Comparison of ENCODE assay signal across 1 cellular context in the genomic region with DNA sequence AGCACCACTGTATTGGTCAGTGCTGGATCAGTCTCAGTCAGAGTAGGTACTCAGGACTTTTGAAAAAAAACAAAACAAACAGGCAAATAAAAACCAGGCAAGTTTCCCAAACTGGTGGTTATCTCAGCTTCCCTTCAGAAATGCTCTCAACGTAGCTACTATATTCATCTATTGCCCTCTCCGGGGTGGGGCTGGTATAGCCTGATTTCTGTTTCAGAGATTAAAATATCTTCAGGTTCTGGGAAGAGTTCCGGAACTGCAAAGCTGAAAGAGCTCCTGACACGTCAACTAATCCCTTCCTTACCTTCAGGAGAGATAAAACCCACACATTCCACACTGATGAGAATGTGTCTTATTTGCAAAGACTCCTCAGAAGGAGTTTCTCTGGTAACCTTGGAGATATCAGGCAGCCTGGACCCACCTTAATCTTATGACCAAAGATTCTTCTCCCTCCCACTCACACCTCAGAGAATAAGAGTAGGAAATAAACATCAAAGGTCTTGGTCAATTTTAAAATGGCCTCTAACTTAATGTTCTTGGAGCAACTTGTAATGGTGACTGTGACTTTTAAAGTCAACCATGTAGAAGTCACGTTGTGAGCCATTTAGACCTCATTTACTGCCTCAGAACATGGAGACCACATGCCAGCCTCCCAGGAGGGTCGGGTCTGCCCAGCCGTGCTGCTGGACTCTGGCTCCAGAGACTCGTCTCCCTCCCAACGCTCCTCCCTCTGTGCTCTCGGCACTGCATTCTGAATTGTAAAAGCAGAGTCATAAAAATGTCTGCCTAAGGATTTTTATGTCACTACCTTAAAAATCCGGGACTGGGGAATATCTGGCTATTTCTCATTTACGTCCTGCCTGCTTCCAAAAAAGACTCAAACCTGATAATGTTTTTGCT.
TF ChIP-seq lines count a peak whose summit lies in the region.

No MANE protein-coding gene starts in this region.

TF ChIP-seq in K562, 482 proteins besides CTCF, POLR2A, EP300 and RAD21 (continued from another document and continues in another):
- TF ChIP-seq CBFA2T2 (conservative IDR thresholded peaks at IDR 0.05), result peak; percentile 90
- no peak for TF ChIP-seq MYC (IDR thresholded peaks at IDR 0.05; ENCODE audit: low read depth, low read length)
- no peak for TF ChIP-seq MYC (CRISPR knock-in tag; IDR thresholded peaks at IDR 0.05; ENCODE audit: borderline replicate concordance, low read depth)
- peak; percentile 77 for TF ChIP-seq BRD9 (IDR thresholded peaks at IDR 0.05; ENCODE audit: low read depth, partially characterized antibody)
- no peak for TF ChIP-seq SP2 (IDR thresholded peaks at IDR 0.05; ENCODE audit: extremely low read depth, low read depth, low read length, poor library complexity, severe bottlenecking)
- TF ChIP-seq NONO (IDR thresholded peaks at IDR 0.05; ENCODE audit: low read depth in 2 of 2, low read length in 1 of 2), result peak in 1 of 2 experiments; percentile 47; a peak in 1 of 4 replicates
- 0 out of 2 replicates have a peak, but pooled peaks have one; percentile 16 for TF ChIP-seq RB1 (IDR thresholded peaks at IDR 0.05; ENCODE audit: low read depth)
- peak; percentile 80 for TF ChIP-seq SMAD4 (CRISPR knock-in tag; conservative IDR thresholded peaks at IDR 0.05)
- peak; percentile 53; the same call in 1 of the 2 replicates for TF ChIP-seq TOE1 (IDR thresholded peaks at IDR 0.05; ENCODE audit: borderline replicate concordance)
- TF ChIP-seq TOE1 (CRISPR knock-in tag; IDR thresholded peaks at IDR 0.05; ENCODE audit: borderline replicate concordance, low read depth), result no peak
- 0 out of 2 replicates have a peak, but pooled peaks have one; percentile 46 for TF ChIP-seq ERF (CRISPR knock-in tag; IDR thresholded peaks at IDR 0.05)
- no peak for TF ChIP-seq PHB (CRISPR knock-in tag; IDR thresholded peaks at IDR 0.05)
- TF ChIP-seq ZEB2 (IDR thresholded peaks at IDR 0.05), result peak; percentile 99
- no peak for TF ChIP-seq NR2F6 (CRISPR knock-in tag; IDR thresholded peaks at IDR 0.05)
- peak; percentile 57; the same call in 1 of the 2 replicates for TF ChIP-seq KLF16 (IDR thresholded peaks at IDR 0.05)
- peak; percentile 95 for TF ChIP-seq CBFA2T3 (IDR thresholded peaks at IDR 0.05)
- TF ChIP-seq ZC3H11A (IDR thresholded peaks at IDR 0.05; ENCODE audit: low read depth, low read length), result 0 out of 2 replicates have a peak, but pooled peaks have one; percentile 80
- TF ChIP-seq ZNF347 (CRISPR knock-in tag; IDR thresholded peaks at IDR 0.05; ENCODE audit: low read depth), result no peak
- peak; percentile 79; the same call in 1 of the 2 replicates for TF ChIP-seq SMARCC2 (IDR thresholded peaks at IDR 0.05; ENCODE audit: low read depth)
- 0 out of 2 replicates have a peak, but pooled peaks have one; percentile 76 for TF ChIP-seq HDAC8 (tag; IDR thresholded peaks at IDR 0.05)
- no peak for TF ChIP-seq TFAM (CRISPR knock-in tag; conservative IDR thresholded peaks at IDR 0.05)
- peak; percentile 87 for TF ChIP-seq ETV1 (tag; conservative IDR thresholded peaks at IDR 0.05; ENCODE audit: low read depth)
- no peak for TF ChIP-seq HNRNPLL (IDR thresholded peaks at IDR 0.05; ENCODE audit: low read depth, low read length, poor library complexity, severe bottlenecking)
- peak; percentile 100 for TF ChIP-seq CTBP1 (IDR thresholded peaks at IDR 0.05; ENCODE audit: borderline replicate concordance)
- TF ChIP-seq, protein P1, sequence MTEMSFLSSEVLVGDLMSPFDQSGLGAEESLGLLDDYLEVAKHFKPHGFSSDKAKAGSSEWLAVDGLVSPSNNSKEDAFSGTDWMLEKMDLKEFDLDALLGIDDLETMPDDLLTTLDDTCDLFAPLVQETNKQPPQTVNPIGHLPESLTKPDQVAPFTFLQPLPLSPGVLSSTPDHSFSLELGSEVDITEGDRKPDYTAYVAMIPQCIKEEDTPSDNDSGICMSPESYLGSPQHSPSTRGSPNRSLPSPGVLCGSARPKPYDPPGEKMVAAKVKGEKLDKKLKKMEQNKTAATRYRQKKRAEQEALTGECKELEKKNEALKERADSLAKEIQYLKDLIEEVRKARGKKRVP (CRISPR knock-in tag; IDR thresholded peaks at IDR 0.05), result no peak; the same call in 1 of the 2 replicates
- TF ChIP-seq DPF2 (IDR thresholded peaks at IDR 0.05), result peak; percentile 90
- TF ChIP-seq CBX5 (IDR thresholded peaks at IDR 0.05; ENCODE audit: borderline replicate concordance, low read depth), result no peak
- TF ChIP-seq RBBP5 (IDR thresholded peaks at IDR 0.05; ENCODE audit: borderline replicate concordance, insufficient read depth, low read length, poor library complexity, severe bottlenecking), result no peak
- peak; percentile 76 for TF ChIP-seq ELF1 (tag; IDR thresholded peaks at IDR 0.05)
- TF ChIP-seq ZKSCAN8 (CRISPR knock-in tag; IDR thresholded peaks at IDR 0.05), result 0 out of 2 replicates have a peak, but pooled peaks have one; percentile 49
- TF ChIP-seq KDM1A (IDR thresholded peaks at IDR 0.05), result peak; percentile 98
- TF ChIP-seq IFI16 (CRISPR knock-in tag; IDR thresholded peaks at IDR 0.05), result 0 out of 2 replicates have a peak, but pooled peaks have one; percentile 32
- peak; percentile 80 to 96; a peak in 3 of 4 replicates for TF ChIP-seq TBL1XR1 (IDR thresholded peaks at IDR 0.05; ENCODE audit: low read length in 2 of 2)
- TF ChIP-seq ZBTB7A (IDR thresholded peaks at IDR 0.05; ENCODE audit: borderline replicate concordance, control insufficient read depth, low read depth, low read length), result no peak; the same call in 1 of the 2 replicates
- no peak for TF ChIP-seq SMAD2 (IDR thresholded peaks at IDR 0.05; ENCODE audit: low read depth, low read length)
- no peak for TF ChIP-seq ZNF668 (CRISPR knock-in tag; IDR thresholded peaks at IDR 0.05)
- TF ChIP-seq ADNP (tag; IDR thresholded peaks at IDR 0.05), result 0 out of 2 replicates have a peak, but pooled peaks have one; percentile 43
- peak; percentile 86; the same call in 1 of the 2 replicates for TF ChIP-seq NCOA1 (IDR thresholded peaks at IDR 0.05; ENCODE audit: low read depth)
- TF ChIP-seq MECOM (CRISPR knock-in tag; IDR thresholded peaks at IDR 0.05), result peak; percentile 90
- TF ChIP-seq, protein P2, sequence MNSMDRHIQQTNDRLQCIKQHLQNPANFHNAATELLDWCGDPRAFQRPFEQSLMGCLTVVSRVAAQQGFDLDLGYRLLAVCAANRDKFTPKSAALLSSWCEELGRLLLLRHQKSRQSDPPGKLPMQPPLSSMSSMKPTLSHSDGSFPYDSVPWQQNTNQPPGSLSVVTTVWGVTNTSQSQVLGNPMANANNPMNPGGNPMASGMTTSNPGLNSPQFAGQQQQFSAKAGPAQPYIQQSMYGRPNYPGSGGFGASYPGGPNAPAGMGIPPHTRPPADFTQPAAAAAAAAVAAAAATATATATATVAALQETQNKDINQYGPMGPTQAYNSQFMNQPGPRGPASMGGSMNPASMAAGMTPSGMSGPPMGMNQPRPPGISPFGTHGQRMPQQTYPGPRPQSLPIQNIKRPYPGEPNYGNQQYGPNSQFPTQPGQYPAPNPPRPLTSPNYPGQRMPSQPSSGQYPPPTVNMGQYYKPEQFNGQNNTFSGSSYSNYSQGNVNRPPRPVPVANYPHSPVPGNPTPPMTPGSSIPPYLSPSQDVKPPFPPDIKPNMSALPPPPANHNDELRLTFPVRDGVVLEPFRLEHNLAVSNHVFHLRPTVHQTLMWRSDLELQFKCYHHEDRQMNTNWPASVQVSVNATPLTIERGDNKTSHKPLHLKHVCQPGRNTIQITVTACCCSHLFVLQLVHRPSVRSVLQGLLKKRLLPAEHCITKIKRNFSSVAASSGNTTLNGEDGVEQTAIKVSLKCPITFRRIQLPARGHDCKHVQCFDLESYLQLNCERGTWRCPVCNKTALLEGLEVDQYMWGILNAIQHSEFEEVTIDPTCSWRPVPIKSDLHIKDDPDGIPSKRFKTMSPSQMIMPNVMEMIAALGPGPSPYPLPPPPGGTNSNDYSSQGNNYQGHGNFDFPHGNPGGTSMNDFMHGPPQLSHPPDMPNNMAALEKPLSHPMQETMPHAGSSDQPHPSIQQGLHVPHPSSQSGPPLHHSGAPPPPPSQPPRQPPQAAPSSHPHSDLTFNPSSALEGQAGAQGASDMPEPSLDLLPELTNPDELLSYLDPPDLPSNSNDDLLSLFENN (IDR thresholded peaks at IDR 0.05; ENCODE audit: low read depth in 2 of 2, low read length in 2 of 2), result peak in 1 of 2 experiments; percentile 76; a peak in 2 of 4 replicates
- TF ChIP-seq, protein P3, sequence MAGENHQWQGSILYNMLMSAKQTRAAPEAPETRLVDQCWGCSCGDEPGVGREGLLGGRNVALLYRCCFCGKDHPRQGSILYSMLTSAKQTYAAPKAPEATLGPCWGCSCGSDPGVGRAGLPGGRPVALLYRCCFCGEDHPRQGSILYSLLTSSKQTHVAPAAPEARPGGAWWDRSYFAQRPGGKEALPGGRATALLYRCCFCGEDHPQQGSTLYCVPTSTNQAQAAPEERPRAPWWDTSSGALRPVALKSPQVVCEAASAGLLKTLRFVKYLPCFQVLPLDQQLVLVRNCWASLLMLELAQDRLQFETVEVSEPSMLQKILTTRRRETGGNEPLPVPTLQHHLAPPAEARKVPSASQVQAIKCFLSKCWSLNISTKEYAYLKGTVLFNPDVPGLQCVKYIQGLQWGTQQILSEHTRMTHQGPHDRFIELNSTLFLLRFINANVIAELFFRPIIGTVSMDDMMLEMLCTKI (IDR thresholded peaks at IDR 0.05; ENCODE audit: partially characterized antibody), result no peak
- no peak for TF ChIP-seq NFXL1 (CRISPR knock-in tag; IDR thresholded peaks at IDR 0.05)
- TF ChIP-seq TARDBP (IDR thresholded peaks at IDR 0.05), result no peak
- 0 out of 2 replicates have a peak, but pooled peaks have one; percentile 22 for TF ChIP-seq FOXJ2 (tag; IDR thresholded peaks at IDR 0.05)
- TF ChIP-seq, protein P4, sequence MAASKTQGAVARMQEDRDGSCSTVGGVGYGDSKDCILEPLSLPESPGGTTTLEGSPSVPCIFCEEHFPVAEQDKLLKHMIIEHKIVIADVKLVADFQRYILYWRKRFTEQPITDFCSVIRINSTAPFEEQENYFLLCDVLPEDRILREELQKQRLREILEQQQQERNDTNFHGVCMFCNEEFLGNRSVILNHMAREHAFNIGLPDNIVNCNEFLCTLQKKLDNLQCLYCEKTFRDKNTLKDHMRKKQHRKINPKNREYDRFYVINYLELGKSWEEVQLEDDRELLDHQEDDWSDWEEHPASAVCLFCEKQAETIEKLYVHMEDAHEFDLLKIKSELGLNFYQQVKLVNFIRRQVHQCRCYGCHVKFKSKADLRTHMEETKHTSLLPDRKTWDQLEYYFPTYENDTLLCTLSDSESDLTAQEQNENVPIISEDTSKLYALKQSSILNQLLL (CRISPR knock-in tag; IDR thresholded peaks at IDR 0.05; ENCODE audit: borderline replicate concordance), result no peak
- no peak for TF ChIP-seq EZH2 (IDR thresholded peaks at IDR 0.05; ENCODE audit: borderline replicate concordance, low read depth, low read length)
- TF ChIP-seq, protein P5, sequence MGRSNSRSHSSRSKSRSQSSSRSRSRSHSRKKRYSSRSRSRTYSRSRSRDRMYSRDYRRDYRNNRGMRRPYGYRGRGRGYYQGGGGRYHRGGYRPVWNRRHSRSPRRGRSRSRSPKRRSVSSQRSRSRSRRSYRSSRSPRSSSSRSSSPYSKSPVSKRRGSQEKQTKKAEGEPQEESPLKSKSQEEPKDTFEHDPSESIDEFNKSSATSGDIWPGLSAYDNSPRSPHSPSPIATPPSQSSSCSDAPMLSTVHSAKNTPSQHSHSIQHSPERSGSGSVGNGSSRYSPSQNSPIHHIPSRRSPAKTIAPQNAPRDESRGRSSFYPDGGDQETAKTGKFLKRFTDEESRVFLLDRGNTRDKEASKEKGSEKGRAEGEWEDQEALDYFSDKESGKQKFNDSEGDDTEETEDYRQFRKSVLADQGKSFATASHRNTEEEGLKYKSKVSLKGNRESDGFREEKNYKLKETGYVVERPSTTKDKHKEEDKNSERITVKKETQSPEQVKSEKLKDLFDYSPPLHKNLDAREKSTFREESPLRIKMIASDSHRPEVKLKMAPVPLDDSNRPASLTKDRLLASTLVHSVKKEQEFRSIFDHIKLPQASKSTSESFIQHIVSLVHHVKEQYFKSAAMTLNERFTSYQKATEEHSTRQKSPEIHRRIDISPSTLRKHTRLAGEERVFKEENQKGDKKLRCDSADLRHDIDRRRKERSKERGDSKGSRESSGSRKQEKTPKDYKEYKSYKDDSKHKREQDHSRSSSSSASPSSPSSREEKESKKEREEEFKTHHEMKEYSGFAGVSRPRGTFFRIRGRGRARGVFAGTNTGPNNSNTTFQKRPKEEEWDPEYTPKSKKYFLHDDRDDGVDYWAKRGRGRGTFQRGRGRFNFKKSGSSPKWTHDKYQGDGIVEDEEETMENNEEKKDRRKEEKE (IDR thresholded peaks at IDR 0.05; ENCODE audit: borderline replicate concordance in 1 of 2, control insufficient read depth in 1 of 2, low read depth in 2 of 2, low read length in 1 of 2), result 0 out of 4 replicates have a peak, but pooled peaks of 1 of the 2 experiments have one; percentile 77
- no peak for TF ChIP-seq ZNF253 (CRISPR knock-in tag; conservative IDR thresholded peaks at IDR 0.05)
- no peak for TF ChIP-seq RUNX1 (IDR thresholded peaks at IDR 0.05; ENCODE audit: low read depth)
- peak; percentile 88 for TF ChIP-seq EGR1 (conservative IDR thresholded peaks at IDR 0.05)
- TF ChIP-seq, protein P6, sequence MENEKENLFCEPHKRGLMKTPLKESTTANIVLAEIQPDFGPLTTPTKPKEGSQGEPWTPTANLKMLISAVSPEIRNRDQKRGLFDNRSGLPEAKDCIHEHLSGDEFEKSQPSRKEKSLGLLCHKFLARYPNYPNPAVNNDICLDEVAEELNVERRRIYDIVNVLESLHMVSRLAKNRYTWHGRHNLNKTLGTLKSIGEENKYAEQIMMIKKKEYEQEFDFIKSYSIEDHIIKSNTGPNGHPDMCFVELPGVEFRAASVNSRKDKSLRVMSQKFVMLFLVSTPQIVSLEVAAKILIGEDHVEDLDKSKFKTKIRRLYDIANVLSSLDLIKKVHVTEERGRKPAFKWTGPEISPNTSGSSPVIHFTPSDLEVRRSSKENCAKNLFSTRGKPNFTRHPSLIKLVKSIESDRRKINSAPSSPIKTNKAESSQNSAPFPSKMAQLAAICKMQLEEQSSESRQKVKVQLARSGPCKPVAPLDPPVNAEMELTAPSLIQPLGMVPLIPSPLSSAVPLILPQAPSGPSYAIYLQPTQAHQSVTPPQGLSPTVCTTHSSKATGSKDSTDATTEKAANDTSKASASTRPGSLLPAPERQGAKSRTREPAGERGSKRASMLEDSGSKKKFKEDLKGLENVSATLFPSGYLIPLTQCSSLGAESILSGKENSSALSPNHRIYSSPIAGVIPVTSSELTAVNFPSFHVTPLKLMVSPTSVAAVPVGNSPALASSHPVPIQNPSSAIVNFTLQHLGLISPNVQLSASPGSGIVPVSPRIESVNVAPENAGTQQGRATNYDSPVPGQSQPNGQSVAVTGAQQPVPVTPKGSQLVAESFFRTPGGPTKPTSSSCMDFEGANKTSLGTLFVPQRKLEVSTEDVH (IDR thresholded peaks at IDR 0.05; ENCODE audit: low read depth, partially characterized antibody), result peak; percentile 22
- TF ChIP-seq, protein P7, sequence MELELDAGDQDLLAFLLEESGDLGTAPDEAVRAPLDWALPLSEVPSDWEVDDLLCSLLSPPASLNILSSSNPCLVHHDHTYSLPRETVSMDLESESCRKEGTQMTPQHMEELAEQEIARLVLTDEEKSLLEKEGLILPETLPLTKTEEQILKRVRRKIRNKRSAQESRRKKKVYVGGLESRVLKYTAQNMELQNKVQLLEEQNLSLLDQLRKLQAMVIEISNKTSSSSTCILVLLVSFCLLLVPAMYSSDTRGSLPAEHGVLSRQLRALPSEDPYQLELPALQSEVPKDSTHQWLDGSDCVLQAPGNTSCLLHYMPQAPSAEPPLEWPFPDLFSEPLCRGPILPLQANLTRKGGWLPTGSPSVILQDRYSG (tag; conservative IDR thresholded peaks at IDR 0.05; ENCODE audit: low read depth), result peak; percentile 78
- no peak for TF ChIP-seq TEAD2 (tag; IDR thresholded peaks at IDR 0.05)
- TF ChIP-seq HDAC1 (IDR thresholded peaks at IDR 0.05), result peak in 1 of 2 experiments; percentile 92; a peak in 2 of 4 replicates
- TF ChIP-seq ETV5 (CRISPR knock-in tag; IDR thresholded peaks at IDR 0.05; ENCODE audit: low read depth), result peak; percentile 95
